ENCODE assay signal across 24 cellular contexts in genomic region chr1:65541161-65541560, GRCh38.
"Had no signal": no experiment of that assay in that cellular context is flagged by ENCODE, and none has a peak within 500 bp of the region (broad histone marks: within the 10 kb centered on the region; RNA-seq: fewer than 3 reads in every experiment).

No MANE protein-coding gene starts in this region.

- H3K27me3 Mint-ChIP-seq: activated naive CD8-positive, alpha-beta T cell treated with anti-CD3 and anti-CD28 coated beads for 36 hours; brain; effector memory CD8-positive, alpha-beta T cell had no signal

- H3K4me3 Mint-ChIP-seq: activated naive CD4-positive, alpha-beta T cell treated with anti-CD3 and anti-CD28 coated beads for 36 hours; activated naive CD8-positive, alpha-beta T cell treated with anti-CD3 and anti-CD28 coated beads for 36 hours; activated T-helper 1 cell treated with anti-CD3 and anti-CD28 coated beads, Interleukin-12 subunit alpha, Interleukin-12 subunit beta, Interleukin-2, Interleukin-4 antibody, amounts not matched to agents 30 ng/mL and 10 ng/mL and 1 ng/mL, durations not matched to agents 14 hours and 24 hours and 36 hours; brain; effector memory CD8-positive, alpha-beta T cell; nephron had no signal

- H3K9me3 ChIP-seq: adrenal gland, ascending aorta, esophagus muscularis mucosa, suprapubic skin, tibial artery, upper lobe of right lung had no signal

- H3K27ac Mint-ChIP-seq: activated naive CD4-positive, alpha-beta T cell treated with anti-CD3 and anti-CD28 coated beads for 36 hours; activated naive CD8-positive, alpha-beta T cell treated with anti-CD3 and anti-CD28 coated beads for 36 hours; activated T-helper 1 cell treated with anti-CD3 and anti-CD28 coated beads, Interleukin-12 subunit alpha, Interleukin-12 subunit beta, Interleukin-2, Interleukin-4 antibody, amounts not matched to agents 30 ng/mL and 10 ng/mL and 1 ng/mL, durations not matched to agents 14 hours and 24 hours and 36 hours; brain; effector memory CD8-positive, alpha-beta T cell; nephron had no signal

- H3K27ac ChIP-seq: adrenal gland, ascending aorta, esophagus muscularis mucosa, heart right ventricle, left ventricle myocardium inferior, spleen, suprapubic skin, tibial artery, upper lobe of right lung, VCaP had no signal

- H3K4me3 ChIP-seq: adrenal gland, ascending aorta, esophagus muscularis mucosa, heart right ventricle, left ventricle myocardium inferior, lung, spleen, suprapubic skin, tibial artery, upper lobe of right lung had no signal

- H3K27me3 ChIP-seq: adrenal gland, ascending aorta, esophagus muscularis mucosa, heart right ventricle, spleen, suprapubic skin, tibial artery, upper lobe of right lung had no signal

- H3K4me1 ChIP-seq: adrenal gland, ascending aorta, tibial artery, upper lobe of right lung had no signal

- H3K4me1 Mint-ChIP-seq: activated naive CD8-positive, alpha-beta T cell treated with anti-CD3 and anti-CD28 coated beads for 36 hours; nephron had no signal

- DNase-seq: activated CD4-positive, alpha-beta T cell treated with anti-CD3 and anti-CD28 coated beads for 48 hours; activated CD4-positive, alpha-beta T cell treated with anti-CD3 and anti-CD28 coated beads, Interleukin-2, amount 50 U/mL, for 48 hours; activated CD8-positive, alpha-beta memory T cell treated with anti-CD3 and anti-CD28 coated beads for 24 hours; activated effector memory CD4-positive, alpha-beta T cell treated with anti-CD3 and anti-CD28 coated beads, Interleukin-2, amount 50 U/mL, for 16 hours; activated naive CD4-positive, alpha-beta T cell treated with anti-CD3 and anti-CD28 coated beads for 36 hours; activated naive CD8-positive, alpha-beta T cell treated with anti-CD3 and anti-CD28 coated beads for 36 hours; adrenal gland; cortex of kidney; effector memory CD8-positive, alpha-beta T cell; foreskin melanocyte; heart right ventricle; left ventricle myocardium inferior; spleen; stimulated activated naive CD4-positive, alpha-beta T cell; tibial artery; upper lobe of right lung had no signal

- H3K36me3 ChIP-seq: adrenal gland, ascending aorta, esophagus muscularis mucosa, heart right ventricle, left ventricle myocardium inferior, spleen, suprapubic skin, tibial artery, upper lobe of right lung had no signal
